8 cellular contexts compared by ENCODE assay signal in genomic region chr10:52233351-52233991, GRCh38.
A peak's percentile ranks its signal among the peaks of the same experiment; 100 is the strongest.
DNase-seq lines count a peak whose midpoint lies in the region; ATAC-seq, FAIRE-seq and TF ChIP-seq lines count a peak whose summit lies in the region.
"Not testable (repeated sequence)": the region's sequence is repeated elsewhere in the genome, so short reads cannot be mapped to it uniquely, and the experiment has no call there.

No MANE protein-coding gene starts in this region.

- not testable (repeated sequence) for H3K9me2 ChIP-seq in OCI-LY1 (ENCODE audit: low read depth, low read length)

- DNase-seq in activated CD4-positive, alpha-beta memory T cell treated with anti-CD3 and anti-CD28 coated beads, Interleukin-2, amount 10 ng/mL, durations not matched to agents 7 days and 5 days; MCF 10A (ENCODE audit: unreplicated experiment); fibroblast of pulmonary artery (ENCODE audit: low read depth); HepG2 (ENCODE audit: low spot score); osteoblast (ENCODE audit: insufficient read length, low spot score, missing footprints); type B pancreatic cell (ENCODE audit: extremely low spot score, unreplicated experiment): not testable (repeated sequence)

- H3K36me3 Mint-ChIP-seq in activated CD4-positive, alpha-beta memory T cell treated with anti-CD3 and anti-CD28 coated beads, Interleukin-2, amount 10 ng/mL, durations not matched to agents 7 days and 5 days (ENCODE audit: low read depth); MCF 10A (ENCODE audit: insufficient read depth, unreplicated experiment); type B pancreatic cell: not testable (repeated sequence)

- CTCF ChIA-PET in activated CD4-positive, alpha-beta memory T cell treated with anti-CD3 and anti-CD28 coated beads, Interleukin-2, amount 10 ng/mL, durations not matched to agents 7 days and 5 days (lab: Charles Lee); HepG2 (lab: Yijun Ruan, JAX; ENCODE audit: low intra/inter-chr PET ratio, low total read pairs): not testable (repeated sequence)
- CTCF ChIA-PET in MCF 10A (lab: Yijun Ruan, JAX), result interaction anchor here (0.6 to 0.7 kb wide), 2 partner anchors 14 to 16 kb away, joined by 3 to 5 read pairs; no protein-coding TSS in a partner anchor

- intact Hi-C loops in MCF 10A (cut with micrococcal nuclease); HepG2 (cut with micrococcal nuclease; ENCODE audit: unreplicated experiment): not testable (repeated sequence)

- not testable (repeated sequence) for FAIRE-seq in HepG2 (lab: Jason Lieb, UNC)

- H3K4me3 Mint-ChIP-seq in activated CD4-positive, alpha-beta memory T cell treated with anti-CD3 and anti-CD28 coated beads, Interleukin-2, amount 10 ng/mL, durations not matched to agents 7 days and 5 days, result peak overlapping the region; percentile 31
- peak overlapping the region; percentile 74 for H3K4me3 Mint-ChIP-seq in MCF 10A (ENCODE audit: unreplicated experiment)
- peak overlapping the region; percentile 82 for H3K4me3 Mint-ChIP-seq in type B pancreatic cell

- POLR2A ChIA-PET in activated CD4-positive, alpha-beta memory T cell treated with anti-CD3 and anti-CD28 coated beads, Interleukin-2, amount 10 ng/mL, durations not matched to agents 7 days and 5 days (lab: Charles Lee); HepG2 (lab: Yijun Ruan, JAX): not testable (repeated sequence)
- POLR2A ChIA-PET in MCF 10A (lab: Yijun Ruan, JAX), result interaction anchor here (0.7 kb wide), 1 partner anchor 85 kb away, joined by 3 read pairs; no protein-coding TSS in a partner anchor

- H3K4me2 ChIP-seq in OCI-LY1 (ENCODE audit: low read length), result not testable (repeated sequence)
- H3K4me2 ChIP-seq in HepG2 (ENCODE audit: low read depth, low read length), result peak overlapping the region; percentile 43
- peak overlapping the region; percentile 39 for H3K4me2 ChIP-seq in osteoblast (ENCODE audit: insufficient read depth, low read length)

- H3K36me3 ChIP-seq in ES-I3 (ENCODE audit: insufficient read depth, low read length); OCI-LY1 (ENCODE audit: insufficient read depth, low read length); HepG2 (replicated peaks in 1 of 2; ENCODE audit: control insufficient read depth in 1 of 2, insufficient read depth in 2 of 2, low read length in 2 of 2); osteoblast (ENCODE audit: insufficient read depth, low read length): not testable (repeated sequence)

- H3K9me3 Mint-ChIP-seq in activated CD4-positive, alpha-beta memory T cell treated with anti-CD3 and anti-CD28 coated beads, Interleukin-2, amount 10 ng/mL, durations not matched to agents 7 days and 5 days; MCF 10A (ENCODE audit: unreplicated experiment); type B pancreatic cell: not testable (repeated sequence)

- not testable (repeated sequence) for BruUV-seq in MCF 10A (replicated peaks; lab: Mats Ljungman, UMichigan); HepG2 (replicated peaks; lab: Mats Ljungman, UMichigan)

- TF ChIP-seq RAD21 in HepG2 (CRISPR knock-in tag; IDR thresholded peaks at IDR 0.05), result not testable (repeated sequence)

- H3K4me1 Mint-ChIP-seq in activated CD4-positive, alpha-beta memory T cell treated with anti-CD3 and anti-CD28 coated beads, Interleukin-2, amount 10 ng/mL, durations not matched to agents 7 days and 5 days; MCF 10A (ENCODE audit: insufficient read depth, unreplicated experiment); type B pancreatic cell (ENCODE audit: unreplicated experiment): not testable (repeated sequence)

- TF ChIP-seq CTCF in OCI-LY1 (IDR thresholded peaks at IDR 0.05; ENCODE audit: low read length); MCF 10A (IDR thresholded peaks at IDR 0.05; ENCODE audit: unreplicated experiment); fibroblast of pulmonary artery (IDR thresholded peaks at IDR 0.05; ENCODE audit: low read length, missing control alignments); HepG2 (CRISPR knock-in tag; IDR thresholded peaks at IDR 0.05); osteoblast (IDR thresholded peaks at IDR 0.05; ENCODE audit: extremely low read depth, low read depth, low read length); type B pancreatic cell (conservative IDR thresholded peaks at IDR 0.05): not testable (repeated sequence)

- WGBS in HepG2 (ENCODE audit: low lambda C conversion rate), result 81% methylated on average over 5 of the region's 34 CpGs

- not testable (repeated sequence) for H3F3A ChIP-seq in OCI-LY1 (ENCODE audit: insufficient read depth, low read length)

- not testable (repeated sequence) for H3K27me3 ChIP-seq in OCI-LY1 (ENCODE audit: insufficient read depth, low read length); HepG2 (ENCODE audit: control insufficient read depth in 1 of 2, insufficient read depth in 2 of 2, low read length in 2 of 2); osteoblast (ENCODE audit: insufficient read depth, low read length)

- H3K9ac ChIP-seq in ES-I3 (ENCODE audit: low read depth, low read length), result peak overlapping the region; percentile 58
- H3K9ac ChIP-seq in OCI-LY1 (ENCODE audit: low read length); HepG2 (ENCODE audit: insufficient read depth, low read depth, low read length): not testable (repeated sequence)

- in situ Hi-C loops in HepG2 (cut with HindIII; ENCODE audit: extremely low pct_ligation_motif_present, low pct_unique_long_range_greater_than_20kb), result not testable (repeated sequence)

- not testable (repeated sequence) for TF ChIP-seq EP300 in HepG2 (IDR thresholded peaks at IDR 0.05; ENCODE audit: low read depth in 2 of 2, low read length in 2 of 2); HepG2 (CRISPR knock-in tag; IDR thresholded peaks at IDR 0.05; ENCODE audit: borderline replicate concordance)

- not testable (repeated sequence) for H3K79me2 ChIP-seq in OCI-LY1 (ENCODE audit: insufficient read depth, low read length); HepG2 (ENCODE audit: insufficient read depth, low read length); osteoblast (ENCODE audit: insufficient read depth, low read length)

- H3K9me3 ChIP-seq in ES-I3 (ENCODE audit: control insufficient read depth, insufficient read depth, low read length); OCI-LY1 (ENCODE audit: low read length); HepG2 (ENCODE audit: low read length); osteoblast (ENCODE audit: low read depth, low read length): not testable (repeated sequence)

- peak overlapping the region; percentile 25 for H3K4me3 ChIP-seq in OCI-LY1 (ENCODE audit: low read depth, low read length, poor library complexity, severe bottlenecking)
- H3K4me3 ChIP-seq in fibroblast of pulmonary artery (replicated peaks; ENCODE audit: low read depth, low read length), result peak overlapping the region; percentile 44
- H3K4me3 ChIP-seq in HepG2 (replicated peaks in 1 of 3; ENCODE audit: insufficient read depth in 1 of 3, low read depth in 2 of 3, low read length in 3 of 3), result peak overlapping the region in 2 of 3 experiments; percentile 7 to 8; a peak in 2 of 6 replicates
- not testable (repeated sequence) for H3K4me3 ChIP-seq in osteoblast (ENCODE audit: insufficient read depth, low read length)

- not testable (repeated sequence) for H2AFZ ChIP-seq in OCI-LY1 (ENCODE audit: low read length); HepG2 (ENCODE audit: low read length); osteoblast (ENCODE audit: low read length)

- not testable (repeated sequence) for TF ChIP-seq POLR2A in HepG2 (IDR thresholded peaks at IDR 0.05; ENCODE audit: insufficient read depth in 1 of 2, low read depth in 2 of 2, low read length in 2 of 2)

- H4K20me1 ChIP-seq in OCI-LY1 (ENCODE audit: insufficient read depth, low read length); HepG2 (ENCODE audit: insufficient read depth, low read length); osteoblast (ENCODE audit: insufficient read depth, low read length): not testable (repeated sequence)

- H3K27ac Mint-ChIP-seq in activated CD4-positive, alpha-beta memory T cell treated with anti-CD3 and anti-CD28 coated beads, Interleukin-2, amount 10 ng/mL, durations not matched to agents 7 days and 5 days, result not testable (repeated sequence)
- H3K27ac Mint-ChIP-seq in MCF 10A (ENCODE audit: low read depth, unreplicated experiment) (peak overlapping the region; percentile 74), type B pancreatic cell (peak overlapping the region; percentile 78)

- H3K27ac ChIP-seq in OCI-LY1 (ENCODE audit: low read depth, low read length, poor library complexity, severe bottlenecking); HepG2 (ENCODE audit: extremely low read length, insufficient read depth, low read length); osteoblast (ENCODE audit: low read depth, low read length): not testable (repeated sequence)

- H3K4me1 ChIP-seq in ES-I3 (ENCODE audit: insufficient read depth, low read length); OCI-LY1 (ENCODE audit: insufficient read depth, low read length, severe bottlenecking); HepG2 (ENCODE audit: insufficient read depth, low read length); osteoblast (ENCODE audit: insufficient read depth, low read length): not testable (repeated sequence)

- not testable (repeated sequence) for ATAC-seq in HepG2

- not testable (repeated sequence) for H3K27me3 Mint-ChIP-seq in activated CD4-positive, alpha-beta memory T cell treated with anti-CD3 and anti-CD28 coated beads, Interleukin-2, amount 10 ng/mL, durations not matched to agents 7 days and 5 days; MCF 10A (ENCODE audit: insufficient read depth, unreplicated experiment); type B pancreatic cell

Comparison
In these comparisons a context has a peak if more than half of its experiments do, and no peak if none do; other contexts are left out.
1. H3K4me3 Mint-ChIP-seq: peak in every context shown above with its lines; median percentile 82 in type B pancreatic cell; 74 in MCF 10A; 31 in activated CD4-positive, alpha-beta memory T cell treated with anti-CD3 and anti-CD28 coated beads, Interleukin-2, amount 10 ng/mL, durations not matched to agents 7 days and 5 days.